1 cellular context compared by ENCODE assay signal in the genomic region with DNA sequence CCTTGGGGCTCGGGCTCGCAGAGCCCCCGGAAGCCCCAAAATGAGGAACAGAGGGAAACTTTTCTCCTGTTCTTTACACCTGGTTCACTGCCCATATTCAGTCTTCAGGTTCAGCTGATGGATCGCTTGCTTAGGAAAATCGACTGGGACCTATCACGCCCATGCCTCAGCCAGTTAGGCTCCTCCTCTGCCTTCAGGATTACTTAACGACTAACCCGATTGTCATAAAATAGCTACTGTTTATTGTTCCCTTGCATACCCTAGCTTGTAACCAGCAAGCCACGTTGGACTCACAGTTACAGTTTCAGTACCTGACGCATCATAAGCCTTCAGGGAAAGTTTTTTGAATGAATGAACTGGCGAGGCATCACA.
TF ChIP-seq lines count a peak whose summit lies in the region.

No MANE protein-coding gene starts in this region.

TF ChIP-seq in endothelial cell of umbilical vein, 7 proteins besides CTCF, POLR2A, EP300 and RAD21 (continued from another document):
- TF ChIP-seq JUN (IDR thresholded peaks at IDR 0.05; ENCODE audit: borderline replicate concordance, insufficient read depth, insufficient read length, low read depth), result no peak
